ENCODE assay signal across 33 cellular contexts in the genomic region with DNA sequence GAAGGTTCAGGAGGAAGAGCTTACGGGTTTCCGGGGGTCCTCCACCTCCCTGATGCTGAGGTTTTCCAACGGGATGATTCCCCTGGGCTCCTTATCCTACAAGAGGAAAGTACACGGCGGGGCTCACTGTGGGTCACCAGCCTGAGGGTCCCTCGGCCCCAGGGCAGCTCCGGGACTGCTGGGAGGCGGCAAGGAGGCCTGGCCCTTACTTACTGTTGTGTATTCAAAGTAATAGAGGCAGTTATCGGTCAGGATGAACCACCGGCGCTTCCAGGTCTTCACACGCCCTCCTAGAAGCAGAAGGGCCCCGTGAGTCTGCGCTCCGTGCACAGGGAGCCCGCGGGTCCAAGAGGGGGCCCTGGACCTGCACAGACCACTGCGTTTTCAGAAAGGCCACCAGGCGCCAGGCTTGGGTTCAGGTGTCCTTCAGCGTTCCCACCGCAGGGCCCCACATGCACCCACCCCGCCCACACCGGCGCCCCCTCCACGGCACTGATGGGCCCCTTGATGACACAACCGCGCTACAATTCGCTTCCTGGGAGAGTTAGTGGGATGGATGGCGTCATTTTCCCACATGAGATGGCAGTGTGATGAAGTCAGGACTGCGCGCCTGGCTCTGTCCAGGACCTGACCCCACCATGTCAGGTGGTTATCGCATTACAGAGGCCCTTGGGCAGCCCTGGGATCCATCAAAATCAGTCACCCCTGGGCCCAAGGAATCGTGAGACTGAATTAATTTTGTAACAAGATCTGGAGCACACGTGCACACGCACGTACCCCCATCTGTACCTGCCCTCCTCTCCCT.
DNase-seq lines count a peak whose midpoint lies in the region; ATAC-seq, FAIRE-seq and TF ChIP-seq lines count a peak whose summit lies in the region.
"Had no signal": no experiment of that assay in that cellular context is flagged by ENCODE, and none has a peak within 500 bp of the region (broad histone marks: within the 10 kb centered on the region; RNA-seq: fewer than 3 reads in every experiment).

No MANE protein-coding gene starts in this region.

- H3K79me2 ChIP-seq in H9 (ENCODE audit: insufficient read depth, low read length) (no peaks in the 10 kb centered on the region), neural progenitor cell (ENCODE audit: low read depth) (no peaks in the 10 kb centered on the region)

- H3K4me1 Mint-ChIP-seq in H9 (peaks cover 3 to 21% of the 10 kb centered on the region in 2 experiments; a peak in 3 of 4 replicates), chondrocyte (ENCODE audit: low read depth) (peaks cover 16% of the 10 kb centered on the region), neural progenitor cell (peaks cover 23% of the 10 kb centered on the region)

- H2BK20ac ChIP-seq in H9 (ENCODE audit: low read depth, low read length, poor library complexity, severe bottlenecking), result no peak overlapping the region

- DNase-seq in BE2C (peak; percentile 41), H9 (no peak), chondrocyte (ENCODE audit: low spot score) (peak; percentile 69), neural progenitor cell (ENCODE audit: low spot score) (no peak), NCI-H1105 treated with DMSO at 0.1 percent for 48 hours (lab: John Stamatoyannopoulos, UW) (no peak), GM12891 (ENCODE audit: insufficient read length, low spot score) (no peak), left colon (no peak)
- no peak for DNase-seq in activated CD8-positive, alpha-beta memory T cell treated with anti-CD3 and anti-CD28 coated beads, Interleukin-2, amount 50 U/mL, for 48 hours
- DNase-seq: activated CD4-positive, alpha-beta T cell treated with anti-CD3 and anti-CD28 coated beads, Interleukin-2, amount 10 ng/mL, durations not matched to agents 7 days and 5 days; activated T-cell treated with anti-CD3 and anti-CD28 coated beads, Interleukin-2, amount 50 U/mL, for 4 hours; adrenal gland; effector memory CD4-positive, alpha-beta T cell; EL; erythroblast; GM23248; Kasumi-1; kidney glomerular epithelial cell; MV-4-11; naive B cell; NCI-H146; NCI-H446 treated with DMSO at 0.1 percent for 48 hours; NCI-H82; ovary; spleen; substantia nigra; T-helper 9 cell; upper lobe of left lung; WERI-Rb-1 had no signal

- H3K27me3 Mint-ChIP-seq in H9 (ENCODE audit: low read depth), result no peaks in the 10 kb centered on the region; the same call in none of the 2 replicates
- H3K27me3 Mint-ChIP-seq in chondrocyte (ENCODE audit: low read depth), result no peaks in the 10 kb centered on the region
- H3K27me3 Mint-ChIP-seq in neural progenitor cell (ENCODE audit: insufficient read depth, low read depth), result peaks cover 2% of the 10 kb centered on the region
- H3K27me3 Mint-ChIP-seq: activated CD4-positive, alpha-beta T cell treated with anti-CD3 and anti-CD28 coated beads, Interleukin-2, amount 10 ng/mL, durations not matched to agents 7 days and 5 days; naive B cell had no signal

- H3K4ac ChIP-seq in H9 (ENCODE audit: low read depth, low read length), result no peak overlapping the region

- H3K36me3 ChIP-seq in BE2C (peaks cover 53% of the 10 kb centered on the region), neural progenitor cell (peaks cover 8% of the 10 kb centered on the region)
- H3K36me3 ChIP-seq: ovary had no signal

- no peak overlapping the region for H3T11ph ChIP-seq in H9 (ENCODE audit: low read length)

- H2BK15ac ChIP-seq in H9 (ENCODE audit: low read depth, low read length), result no peak overlapping the region

- H3K9me3 Mint-ChIP-seq in H9 (no peaks in the 10 kb centered on the region), chondrocyte (ENCODE audit: low read depth) (no peaks in the 10 kb centered on the region), neural progenitor cell (no peaks in the 10 kb centered on the region)
- H3K9me3 Mint-ChIP-seq: activated CD4-positive, alpha-beta T cell treated with anti-CD3 and anti-CD28 coated beads, Interleukin-2, amount 10 ng/mL, durations not matched to agents 7 days and 5 days; activated T-cell treated with anti-CD3 and anti-CD28 coated beads, Interleukin-2, amount 50 U/mL, for 4 hours; naive B cell had no signal

- H3K56ac ChIP-seq in H9 (ENCODE audit: insufficient read length, low read depth, low read length), result no peak overlapping the region

- no peak for TF ChIP-seq POLR2A in GM12891 (IDR thresholded peaks at IDR 0.05; ENCODE audit: low read depth, low read length)

- no peak overlapping the region for H2AFZ ChIP-seq in H9 (ENCODE audit: low read length)
- no peak overlapping the region for H2AFZ ChIP-seq in neural progenitor cell (replicated peaks)
- H2AFZ ChIP-seq: GM23248 had no signal

- TF ChIP-seq CTCF in BE2C (IDR thresholded peaks at IDR 0.05; ENCODE audit: low read depth, low read length) (no peak), H9 (conservative IDR thresholded peaks at IDR 0.05) (no peak), chondrocyte (IDR thresholded peaks at IDR 0.05) (no peak), neural progenitor cell (IDR thresholded peaks at IDR 0.05) (no peak)

- H4K20me1 ChIP-seq in H9 (ENCODE audit: control insufficient read depth, insufficient read depth, insufficient read length) (no peaks in the 10 kb centered on the region), neural progenitor cell (ENCODE audit: low read depth) (no peaks in the 10 kb centered on the region)

- no peak overlapping the region for H4K91ac ChIP-seq in H9 (ENCODE audit: insufficient read length, low read depth, low read length)

- H3K27me3 ChIP-seq in BE2C (no peaks in the 10 kb centered on the region), H9 (ENCODE audit: insufficient read depth, low read length) (no peaks in the 10 kb centered on the region), neural progenitor cell (no peaks in the 10 kb centered on the region)
- H3K27me3 ChIP-seq: adrenal gland, ovary, spleen, upper lobe of left lung had no signal

- no peak for FAIRE-seq in GM12891 (lab: Jason Lieb, UNC)
- FAIRE-seq: D721Med, GM12892, HepG2 had no signal

- H2BK5ac ChIP-seq in H9 (ENCODE audit: insufficient read length, low read length), result no peak overlapping the region

- ATAC-seq in left colon, result no peak
- ATAC-seq: activated T-cell treated with anti-CD3 and anti-CD28 coated beads, Interleukin-2, amount 50 U/mL, for 4 hours had no signal

- no peaks in the 10 kb centered on the region for H3K79me1 ChIP-seq in H9 (ENCODE audit: insufficient read depth, low read depth, low read length, poor library complexity, severe bottlenecking)

- H4K8ac ChIP-seq in H9 (replicated peaks; ENCODE audit: insufficient read length, low read depth, low read length), result no peak overlapping the region

- no peaks in the 10 kb centered on the region for H3K23me2 ChIP-seq in H9 (ENCODE audit: insufficient read length, low read depth, low read length, poor library complexity, severe bottlenecking)

- no CpG with 5 or more reads among the region's 36 CpGs for WGBS in H9 (ENCODE audit: extremely low coverage, insufficient read length, low lambda C conversion rate)

- H4K5ac ChIP-seq in H9 (ENCODE audit: insufficient read length, low read depth, low read length), result no peak overlapping the region

- H3K18ac ChIP-seq in H9 (ENCODE audit: insufficient read length, low read depth, low read length), result no peak overlapping the region

- no peak overlapping the region for H3K4me3 Mint-ChIP-seq in H9
- no peak overlapping the region for H3K4me3 Mint-ChIP-seq in chondrocyte (ENCODE audit: unreplicated experiment)
- no peak overlapping the region for H3K4me3 Mint-ChIP-seq in neural progenitor cell
- H3K4me3 Mint-ChIP-seq: activated CD4-positive, alpha-beta T cell treated with anti-CD3 and anti-CD28 coated beads, Interleukin-2, amount 10 ng/mL, durations not matched to agents 7 days and 5 days; activated T-cell treated with anti-CD3 and anti-CD28 coated beads, Interleukin-2, amount 50 U/mL, for 4 hours had no signal

- no peak overlapping the region for H2AK5ac ChIP-seq in H9 (ENCODE audit: insufficient read length, low read length)

- H3K14ac ChIP-seq in H9 (ENCODE audit: insufficient read depth, low read length), result no peak overlapping the region

- H3F3A ChIP-seq in neural progenitor cell (ENCODE audit: low read depth), result no peaks in the 10 kb centered on the region

- no peak overlapping the region for H3K4me2 ChIP-seq in H9 (ENCODE audit: insufficient read depth, insufficient read length, low read length)
- no peak overlapping the region for H3K4me2 ChIP-seq in neural progenitor cell

- H2BK120ac ChIP-seq in H9 (ENCODE audit: low read depth, low read length, poor library complexity, severe bottlenecking), result no peak overlapping the region

- intact Hi-C loops in left colon (cut with DNase I, micrococcal nuclease), result no loop called here

- H3K36me3 Mint-ChIP-seq in H9 (ENCODE audit: insufficient read depth in 1 of 3, low read depth in 3 of 3), result peaks cover 5 to 22% (median 17%) of the 10 kb centered on the region in 3 experiments; a peak in 6 of 7 replicates
- peaks cover 17% of the 10 kb centered on the region for H3K36me3 Mint-ChIP-seq in chondrocyte (ENCODE audit: low read depth)
- H3K36me3 Mint-ChIP-seq in neural progenitor cell, result peaks cover 9% of the 10 kb centered on the region

- no peak overlapping the region for H2BK12ac ChIP-seq in H9 (ENCODE audit: insufficient read length, low read depth, low read length)

- H3K27ac Mint-ChIP-seq in H9 (peak overlapping the region; percentile 48 to 90 (median 52); a peak in 3 of 7 replicates), chondrocyte (ENCODE audit: unreplicated experiment) (no peak overlapping the region), neural progenitor cell (peak overlapping the region; percentile 89)
- H3K27ac Mint-ChIP-seq: activated CD4-positive, alpha-beta T cell treated with anti-CD3 and anti-CD28 coated beads, Interleukin-2, amount 10 ng/mL, durations not matched to agents 7 days and 5 days had no signal

- peaks cover 40% of the 10 kb centered on the region for H3K4me1 ChIP-seq in BE2C
- H3K4me1 ChIP-seq in H9 (ENCODE audit: insufficient read depth, low read length), result no peaks in the 10 kb centered on the region
- H3K4me1 ChIP-seq in neural progenitor cell, result no peaks in the 10 kb centered on the region
- H3K4me1 ChIP-seq: upper lobe of left lung had no signal

- H3K9me3 ChIP-seq in BE2C (no peaks in the 10 kb centered on the region), H9 (ENCODE audit: control insufficient read depth, low read depth, low read length) (no peaks in the 10 kb centered on the region), neural progenitor cell (ENCODE audit: low read depth) (no peaks in the 10 kb centered on the region)
- H3K9me3 ChIP-seq: adrenal gland, ovary, spleen, upper lobe of left lung had no signal

- no peak overlapping the region for H3K9ac ChIP-seq in H9 (ENCODE audit: extremely low read depth, insufficient read length, low read length)
- H3K9ac ChIP-seq in neural progenitor cell, result no peak overlapping the region
- H3K9ac ChIP-seq: GM23248 had no signal

- H3K4me3 ChIP-seq in BE2C (ENCODE audit: low read depth, low read length), result no peak overlapping the region
- H3K4me3 ChIP-seq in neural progenitor cell, result no peak overlapping the region
- H3K4me3 ChIP-seq: adrenal gland, coronary artery, GM23248, ovary, spleen, upper lobe of left lung had no signal

- H3K27ac ChIP-seq in H9 (ENCODE audit: insufficient read length, low read depth, low read length) (no peak overlapping the region), neural progenitor cell (no peak overlapping the region)
- H3K27ac ChIP-seq: C4-2B, coronary artery, GM23248, ovary, spleen, upper lobe of left lung had no signal

- no peak overlapping the region for H3K23ac ChIP-seq in H9 (ENCODE audit: insufficient read length, low read depth, low read length)

TF ChIP-seq in GM12891, 5 proteins besides CTCF, POLR2A, EP300 and RAD21 (continues in another document):
- no peak for TF ChIP-seq SPI1 (IDR thresholded peaks at IDR 0.05; ENCODE audit: low read depth, low read length)

Comparison
In these comparisons a context has a peak if more than half of its experiments do, and no peak if none do; other contexts are left out.
1. DNase-seq: peak in BE2C (single experiment) and chondrocyte (single experiment); none in H9 (single experiment), neural progenitor cell (single experiment), NCI-H1105 treated with DMSO at 0.1 percent for 48 hours (single experiment), GM12891 (single experiment), left colon (0 of 2) and activated CD8-positive, alpha-beta memory T cell treated with anti-CD3 and anti-CD28 coated beads, Interleukin-2, amount 50 U/mL, for 48 hours (single experiment).